Comparison of ENCODE assay signal across 29 cellular contexts in the genomic region with DNA sequence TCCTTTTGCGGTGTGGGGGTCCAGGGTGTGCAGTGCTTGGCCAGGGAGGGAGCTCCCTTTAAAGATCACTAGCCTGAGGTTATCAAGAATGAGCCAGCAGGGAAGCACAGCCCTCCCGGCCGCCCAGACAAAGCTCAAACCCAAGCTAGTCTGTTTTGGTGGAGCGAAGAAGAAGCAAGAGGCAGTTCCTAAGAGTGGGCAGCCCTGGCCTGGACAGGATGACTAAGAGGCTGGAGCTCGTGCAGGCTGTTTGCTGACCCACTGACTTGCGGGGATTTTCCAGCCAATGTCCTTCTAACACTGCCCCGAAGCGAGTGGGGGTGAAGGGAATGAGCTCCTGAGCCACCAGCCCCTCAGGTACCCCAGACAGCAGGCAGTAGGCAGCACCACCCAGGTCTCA.
A peak's percentile ranks its signal among the peaks of the same experiment; 100 is the strongest.
DNase-seq lines count a peak whose midpoint lies in the region; FAIRE-seq and TF ChIP-seq lines count a peak whose summit lies in the region.
"Had no signal": no experiment of that assay in that cellular context is flagged by ENCODE, and none has a peak within 500 bp of the region (broad histone marks: within the 10 kb centered on the region; RNA-seq: fewer than 3 reads in every experiment).

No MANE protein-coding gene starts in this region.

- DNase-seq in left ventricle myocardium inferior: no peak
- no peak for DNase-seq in cardiac septum (ENCODE audit: low spot score)
- peak; percentile 78 for DNase-seq in choroid plexus epithelial cell (ENCODE audit: low read depth)
- DNase-seq in kidney: no peak
- DNase-seq in NCI-H1417 treated with DMSO at 0.1 percent for 48 hours (lab: John Stamatoyannopoulos, UW): no peak
- no peak for DNase-seq in activated naive CD8-positive, alpha-beta T cell treated with anti-CD3 and anti-CD28 coated beads for 36 hours
- no peak for DNase-seq in H4 (ENCODE audit: low spot score)
- DNase-seq in GM19240 (ENCODE audit: insufficient read length, low spot score): no peak
- DNase-seq: 8988T; activated CD4-positive, alpha-beta T cell treated with anti-CD3 and anti-CD28 coated beads for 4 hours; activated naive CD4-positive, alpha-beta T cell treated with Interleukin-2 at 50 U/mL for 16 hours; activated T-cell treated with anti-CD3 and anti-CD28 coated beads, Interleukin-2, amount 50 U/mL, for 4 hours; AML-193; amygdala; CD4-positive, alpha-beta memory T cell; DMS 273 treated with DMSO at 0.1 percent for 48 hours; effector CD8-positive, alpha-beta T cell; GDM1; GOT3; hypothalamus; KG1; NCI-H1436; NCI-H2107; NCI-H510A; PC-3; SIG-M5; upper lobe of left lung had no signal

- H3K4me1 Mint-ChIP-seq in activated naive CD8-positive, alpha-beta T cell treated with anti-CD3 and anti-CD28 coated beads for 36 hours: peaks cover 2% of the 10 kb centered on the region
- H3K4me1 Mint-ChIP-seq: CD4-positive, alpha-beta memory T cell; central memory CD8-positive, alpha-beta T cell had no signal

- H3K4me1 ChIP-seq in left ventricle myocardium inferior (peaks cover 36% of the 10 kb centered on the region), kidney (ENCODE audit: control insufficient read depth in 1 of 2, insufficient read depth in 1 of 2, low read depth in 1 of 2, low read length in 2 of 2) (peaks cover 0 to 17% of the 10 kb centered on the region in 2 donors)

- H3K9me3 Mint-ChIP-seq in activated naive CD8-positive, alpha-beta T cell treated with anti-CD3 and anti-CD28 coated beads for 36 hours: no peaks in the 10 kb centered on the region
- H3K9me3 Mint-ChIP-seq: activated T-cell treated with anti-CD3 and anti-CD28 coated beads, Interleukin-2, amount 50 U/mL, for 4 hours; central memory CD8-positive, alpha-beta T cell had no signal

- no peak overlapping the region for H3K4me3 Mint-ChIP-seq in activated naive CD8-positive, alpha-beta T cell treated with anti-CD3 and anti-CD28 coated beads for 36 hours
- H3K4me3 Mint-ChIP-seq: activated T-cell treated with anti-CD3 and anti-CD28 coated beads, Interleukin-2, amount 50 U/mL, for 4 hours; CD4-positive, alpha-beta memory T cell; central memory CD8-positive, alpha-beta T cell had no signal

- peaks cover 4% of the 10 kb centered on the region for H3K27me3 Mint-ChIP-seq in activated naive CD8-positive, alpha-beta T cell treated with anti-CD3 and anti-CD28 coated beads for 36 hours

- H3K36me3 Mint-ChIP-seq in activated naive CD8-positive, alpha-beta T cell treated with anti-CD3 and anti-CD28 coated beads for 36 hours: no peaks in the 10 kb centered on the region
- H3K36me3 Mint-ChIP-seq: CD4-positive, alpha-beta memory T cell had no signal

- H3K9me3 ChIP-seq in left ventricle myocardium inferior (replicated peaks) (no peaks in the 10 kb centered on the region), kidney (ENCODE audit: control insufficient read depth in 1 of 2, low read length in 2 of 2) (no peaks in the 10 kb centered on the region)
- H3K9me3 ChIP-seq: upper lobe of left lung had no signal

- TF ChIP-seq CTCF in left ventricle myocardium inferior (IDR thresholded peaks at IDR 0.05; ENCODE audit: borderline replicate concordance) (no peak), choroid plexus epithelial cell (conservative IDR thresholded peaks at IDR 0.05; ENCODE audit: low read depth, low read length) (no peak), kidney (IDR thresholded peaks at IDR 0.05; ENCODE audit: borderline replicate concordance, extremely low read depth, insufficient read depth) (no peak)

- no peak for FAIRE-seq in kidney (lab: Jason Lieb, UNC)

- peak overlapping the region; percentile 77 for H3K27ac ChIP-seq in left ventricle myocardium inferior (replicated peaks)
- H3K27ac ChIP-seq in kidney (ENCODE audit: low read depth in 2 of 2, low read length in 2 of 2): peak overlapping the region; percentile 63 to 72

- intact Hi-C loops in left ventricle myocardium inferior (cut with micrococcal nuclease): no loop called here
- intact Hi-C loops in cardiac septum (cut with DNase I): no loop called here
- intact Hi-C loops in kidney (cut with DNase I): no loop called here

- H3K36me3 ChIP-seq in left ventricle myocardium inferior (no peaks in the 10 kb centered on the region), kidney (ENCODE audit: control insufficient read depth in 1 of 2, insufficient read depth in 2 of 2, low read length in 2 of 2) (no peaks in the 10 kb centered on the region)
- H3K36me3 ChIP-seq: upper lobe of left lung had no signal

- H3K4me3 ChIP-seq in left ventricle myocardium inferior (no peak overlapping the region), choroid plexus epithelial cell (ENCODE audit: low read depth, low read length) (no peak overlapping the region), kidney (ENCODE audit: low read length in 2 of 2) (no peak overlapping the region)
- H3K4me3 ChIP-seq: upper lobe of left lung had no signal

- no peak overlapping the region for H3K9ac ChIP-seq in kidney (ENCODE audit: low read length in 2 of 2)

- H3K27ac Mint-ChIP-seq in activated naive CD8-positive, alpha-beta T cell treated with anti-CD3 and anti-CD28 coated beads for 36 hours: no peak overlapping the region
- H3K27ac Mint-ChIP-seq: CD4-positive, alpha-beta memory T cell; progenitor cell of endocrine pancreas had no signal

- H3K27me3 ChIP-seq in left ventricle myocardium inferior (ENCODE audit: low read depth): no peaks in the 10 kb centered on the region
- H3K27me3 ChIP-seq: upper lobe of left lung had no signal
